In the genomic region with DNA sequence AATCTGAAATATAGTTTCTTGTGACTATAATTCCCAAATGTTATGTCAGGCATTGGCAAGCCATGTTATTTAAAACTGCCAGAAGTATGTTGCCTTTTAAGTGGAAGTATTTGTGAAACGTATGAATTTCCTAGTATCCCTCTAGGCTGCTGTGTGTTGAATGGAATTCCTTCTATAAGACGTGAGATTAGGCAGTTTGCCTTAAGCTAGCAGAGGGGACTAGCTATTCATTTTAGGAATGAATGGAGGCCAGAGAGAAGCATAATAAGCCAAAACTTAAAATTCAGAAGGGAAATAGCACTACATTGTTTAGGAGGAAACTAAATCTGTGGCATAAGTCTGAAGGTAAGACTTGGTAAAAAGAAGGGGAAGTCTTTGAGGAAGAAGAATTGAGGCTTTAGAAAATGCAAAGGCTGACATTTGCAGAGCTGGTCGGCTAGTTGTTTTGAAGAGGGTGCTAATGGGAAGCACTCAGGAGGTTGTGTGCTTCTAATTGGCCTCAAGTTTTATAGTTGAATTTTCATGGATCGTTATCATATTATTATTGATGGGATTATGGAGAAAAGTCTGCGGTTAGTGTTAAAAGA, we compare ENCODE assay signal across 10 cellular contexts. TPM values are rescaled to one million over a fixed set of nuclear protein-coding genes. Genes with fewer than 3 reads are reported as not detected.
A peak's percentile ranks its signal among the peaks of the same experiment; 100 is the strongest.
DNase-seq lines count a peak whose midpoint lies in the region; ATAC-seq and TF ChIP-seq lines count a peak whose summit lies in the region.
"Had no signal": no experiment of that assay in that cellular context is flagged by ENCODE, and none has a peak within 500 bp of the region (broad histone marks: within the 10 kb centered on the region; RNA-seq: fewer than 3 reads in every experiment).

No MANE protein-coding gene starts in this region.

- peaks cover 95% of the 10 kb centered on the region for H3K4me1 Mint-ChIP-seq in activated naive CD4-positive, alpha-beta T cell treated with anti-CD3 and anti-CD28 coated beads, Interleukin-2, amount 10 ng/mL, durations not matched to agents 7 days and 5 days
- H3K4me1 Mint-ChIP-seq in T-cell = peaks cover 96 to 99% (median 97%) of the 10 kb centered on the region in 3 donors

- no peaks in the 10 kb centered on the region for H3K27me3 ChIP-seq in tibial artery
- H3K27me3 ChIP-seq: ovary had no signal

- no peaks in the 10 kb centered on the region for H3K27me3 Mint-ChIP-seq in activated naive CD4-positive, alpha-beta T cell treated with anti-CD3 and anti-CD28 coated beads, Interleukin-2, amount 10 ng/mL, durations not matched to agents 7 days and 5 days
- no peaks in the 10 kb centered on the region for H3K27me3 Mint-ChIP-seq in T-cell

- DNase-seq in activated naive CD4-positive, alpha-beta T cell treated with anti-CD3 and anti-CD28 coated beads, Interleukin-2, amount 10 ng/mL, durations not matched to agents 7 days and 5 days = no peak
- DNase-seq in activated naive CD4-positive, alpha-beta T cell treated with anti-CD3 and anti-CD28 coated beads, Interleukin-2, amount 50 U/mL, for 16 hours = no peak
- DNase-seq in T-cell = no peak
- peak; percentile 60 for DNase-seq in fibroblast of the aortic adventitia (ENCODE audit: low read depth)
- no peak for DNase-seq in tibial artery
- no peak for DNase-seq in COR-L47 (lab: John Stamatoyannopoulos, UW)
- no peak for DNase-seq in NCI-H2081 treated with DMSO at 0.1 percent for 48 hours (lab: John Stamatoyannopoulos, UW)
- DNase-seq: NCI-H510A treated with DMSO at 0.1 percent for 48 hours had no signal

- H3K4me3 ChIP-seq in fibroblast of the aortic adventitia (ENCODE audit: low read depth, low read length) = no peak overlapping the region
- H3K4me3 ChIP-seq in tibial artery = no peak overlapping the region
- H3K4me3 ChIP-seq: ovary had no signal

- intact Hi-C loops in tibial artery (cut with DNase I; ENCODE audit: low total_unique reads) = no loop called here

- peaks cover 2% of the 10 kb centered on the region for H3K9me3 Mint-ChIP-seq in activated naive CD4-positive, alpha-beta T cell treated with anti-CD3 and anti-CD28 coated beads, Interleukin-2, amount 10 ng/mL, durations not matched to agents 7 days and 5 days
- H3K9me3 Mint-ChIP-seq in T-cell = no peaks in the 10 kb centered on the region

- peak overlapping the region; percentile 66 for H3K4me3 Mint-ChIP-seq in activated naive CD4-positive, alpha-beta T cell treated with anti-CD3 and anti-CD28 coated beads, Interleukin-2, amount 10 ng/mL, durations not matched to agents 7 days and 5 days
- peak overlapping the region; percentile 10 to 82 (median 39) for H3K4me3 Mint-ChIP-seq in T-cell

- H3K36me3 Mint-ChIP-seq in activated naive CD4-positive, alpha-beta T cell treated with anti-CD3 and anti-CD28 coated beads, Interleukin-2, amount 10 ng/mL, durations not matched to agents 7 days and 5 days = peaks cover 45% of the 10 kb centered on the region
- peaks cover 15% of the 10 kb centered on the region for H3K36me3 Mint-ChIP-seq in T-cell

- H3K27ac Mint-ChIP-seq in activated naive CD4-positive, alpha-beta T cell treated with anti-CD3 and anti-CD28 coated beads, Interleukin-2, amount 10 ng/mL, durations not matched to agents 7 days and 5 days = peak overlapping the region; percentile 97
- H3K27ac Mint-ChIP-seq in T-cell = peak overlapping the region; percentile 92 to 93

- no peaks in the 10 kb centered on the region for H3K36me3 ChIP-seq in tibial artery
- H3K36me3 ChIP-seq: ovary had no signal

- peak overlapping the region; percentile 50 to 78 for H3K27ac ChIP-seq in tibial artery

- POLR2A ChIA-PET in T-cell (lab: Charles Lee) = interaction anchor here in 1 of 2 donors (1.3 to 1.4 kb wide), 2 partner anchors 26 to 37 kb away, joined by 3 to 4 read pairs; no protein-coding TSS in a partner anchor

- CTCF ChIA-PET in activated naive CD4-positive, alpha-beta T cell treated with anti-CD3 and anti-CD28 coated beads, Interleukin-2, amount 10 ng/mL, durations not matched to agents 7 days and 5 days (lab: Charles Lee) = interaction anchor here (1.5 to 1.9 kb wide), 7 partner anchors 19 to 178 kb away, joined by 3 to 11 read pairs (median 6); no protein-coding TSS in a partner anchor
- CTCF ChIA-PET in T-cell (lab: Charles Lee) = interaction anchor here (0.6 to 1.6 kb wide), 3 partner anchors 11 to 91 kb away, joined by 3 to 6 read pairs (median 4); no protein-coding TSS in a partner anchor

- TF ChIP-seq CTCF in fibroblast of the aortic adventitia (IDR thresholded peaks at IDR 0.05; ENCODE audit: insufficient read depth, low read length) = no peak
- TF ChIP-seq CTCF in tibial artery (IDR thresholded peaks at IDR 0.05) = no peak

- ATAC-seq in T-cell (replicated peaks in 1 of 4) (no peak), GM21528 (IDR thresholded peaks at IDR 0.05; ENCODE audit: low FRiP score, unreplicated experiment) (no peak)

- H3K4me1 ChIP-seq in tibial artery = peaks cover 0 to 80% (median 42%) of the 10 kb centered on the region in 4 donors

- no peaks in the 10 kb centered on the region for H3K9me3 ChIP-seq in tibial artery
- H3K9me3 ChIP-seq: ovary had no signal

RNA-seq across cellular contexts. Expression of gene TMEM131L, which starts 57.1 kb away (rescaled TPM):
- total RNA-seq in T-cell = 100 to 1,000 TPM in 1 of 5 donors, 10 to 100 TPM in 4; 60.7 to 115 (median 72.6) TPM
- 8.7 and 10.8 TPM in 2 replicates for total RNA-seq in fibroblast of the aortic adventitia (ENCODE audit: low replicate concordance)
